ENCODE assay signal across 1 cellular context in the genomic region with DNA sequence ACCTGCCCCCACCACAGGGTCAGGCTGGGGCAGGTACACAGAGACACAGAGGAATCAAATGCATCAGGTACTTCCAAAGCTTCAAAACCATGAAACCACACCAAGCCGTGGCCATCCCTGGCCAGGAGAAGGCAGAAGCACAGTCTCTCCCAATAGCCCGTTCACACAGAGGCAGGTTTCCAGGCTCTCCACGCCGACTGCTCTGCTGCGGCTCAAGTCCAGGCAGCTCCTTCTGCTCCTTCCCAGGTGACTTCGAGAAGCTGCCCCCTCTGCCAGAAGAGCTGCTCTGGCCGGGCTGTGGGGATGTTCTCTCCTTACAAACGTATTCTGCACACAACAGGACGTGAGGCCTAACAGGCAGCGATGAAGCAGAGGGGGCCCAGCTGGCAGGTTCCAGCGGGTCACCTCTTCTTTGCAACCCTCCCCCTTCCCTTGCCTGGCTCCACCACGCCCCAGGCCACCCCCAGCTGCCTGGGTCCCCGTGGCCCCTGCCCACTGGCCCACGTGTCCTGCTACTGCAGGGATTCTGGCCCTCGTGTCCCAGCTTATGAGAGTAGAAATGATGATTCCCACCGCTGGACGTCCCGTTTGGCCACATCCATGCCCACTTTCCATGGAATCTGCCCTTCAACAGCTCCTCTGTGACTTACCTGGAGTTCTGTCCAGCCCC.
TF ChIP-seq lines count a peak whose summit lies in the region.

No MANE protein-coding gene starts in this region.

TF ChIP-seq in HEK293, 187 proteins besides CTCF, POLR2A, EP300 and RAD21:
- no peak for TF ChIP-seq ZNF404 (tag by site-specific recombination; IDR thresholded peaks at IDR 0.05)
